In the genomic region with DNA sequence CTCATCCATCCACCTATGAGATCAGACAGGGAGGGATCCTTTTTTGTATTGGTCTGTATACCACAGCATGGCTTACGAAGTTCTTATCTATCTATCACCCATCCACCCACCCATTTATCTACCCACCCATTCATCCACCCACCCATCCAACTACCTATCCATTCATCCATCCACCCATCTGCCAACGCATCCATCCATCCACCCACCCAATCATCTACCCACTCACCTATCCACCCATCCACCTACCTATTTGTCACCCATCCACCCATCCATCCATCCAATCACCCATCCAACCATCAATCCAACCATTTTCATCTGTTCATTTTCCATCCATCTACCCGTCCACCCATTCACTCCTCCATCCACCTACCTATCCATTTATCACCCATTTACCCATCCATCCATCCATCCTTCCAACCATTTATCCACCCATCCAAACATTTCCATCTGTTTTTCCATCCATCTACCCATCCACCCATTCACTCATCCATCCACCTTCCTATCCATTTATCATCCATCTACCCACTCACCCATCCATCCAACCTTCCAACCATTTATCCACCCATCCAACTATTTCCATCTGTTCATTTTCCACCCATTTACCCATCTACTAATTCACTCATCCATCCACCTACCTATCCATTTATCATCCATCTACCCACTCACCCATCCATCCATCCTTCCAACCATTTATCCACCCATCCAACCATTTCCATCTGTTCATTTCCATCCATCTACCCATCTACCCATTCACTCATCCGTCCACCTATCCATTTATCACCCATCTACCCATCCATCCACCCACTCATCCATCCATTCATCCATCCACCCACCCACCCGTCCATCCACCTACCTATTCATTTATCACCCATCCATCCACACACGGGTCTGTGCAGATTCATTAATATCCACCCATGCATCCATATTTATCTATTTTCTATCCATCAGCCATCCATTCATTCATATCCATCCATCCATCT, we compare ENCODE assay signal across 21 cellular contexts. TPM values are rescaled to one million over a fixed set of nuclear protein-coding genes. Genes with fewer than 3 reads are reported as not detected.
DNase-seq lines count a peak whose midpoint lies in the region; ATAC-seq, FAIRE-seq and TF ChIP-seq lines count a peak whose summit lies in the region.
"Had no signal": no experiment of that assay in that cellular context is flagged by ENCODE, and none has a peak within 500 bp of the region (broad histone marks: within the 10 kb centered on the region; RNA-seq: fewer than 3 reads in every experiment).

No MANE protein-coding gene starts in this region.

- no peak overlapping the region for H3K27ac ChIP-seq in IMR-90 (ENCODE audit: insufficient read depth, low read length)
- no peak overlapping the region for H3K27ac ChIP-seq in K562 (ENCODE audit: extremely low read depth, low read depth, low read length)
- H3K27ac ChIP-seq in CD8-positive, alpha-beta T cell (ENCODE audit: low read depth, low read length), result no peak overlapping the region
- H3K27ac ChIP-seq: C4-2B, HL-60, KMS-11 had no signal

- H3K9me3 ChIP-seq in IMR-90 (ENCODE audit: control insufficient read depth, insufficient read depth, low read length) (no peaks in the 10 kb centered on the region; the same call in 1 of the 2 replicates), K562 (replicated peaks; ENCODE audit: control insufficient read depth, insufficient read depth, low read depth, low read length) (no peaks in the 10 kb centered on the region)
- H3K9me3 ChIP-seq in CD8-positive, alpha-beta T cell (ENCODE audit: low read length), result no peaks in the 10 kb centered on the region
- H3K9me3 ChIP-seq: BE2C had no signal

- no peaks in the 10 kb centered on the region for H3K4me1 Mint-ChIP-seq in CD8-positive, alpha-beta T cell (ENCODE audit: low read depth)
- H3K4me1 Mint-ChIP-seq: CD4-positive, alpha-beta memory T cell; IgD-negative memory B cell had no signal

- no peak overlapping the region for H3K4ac ChIP-seq in IMR-90 (ENCODE audit: low read depth, low read length)

- no peak overlapping the region for H2AFZ ChIP-seq in IMR-90 (replicated peaks; ENCODE audit: low read length, poor library complexity)
- no peak overlapping the region for H2AFZ ChIP-seq in K562 (ENCODE audit: low read depth, low read length)

- H3K9me3 Mint-ChIP-seq in CD8-positive, alpha-beta T cell, result no peaks in the 10 kb centered on the region
- H3K9me3 Mint-ChIP-seq: CD4-positive, alpha-beta memory T cell had no signal

- in situ Hi-C loops in IMR-90 (cut with MboI; ENCODE audit: low sequenced_read_pairs) (no loop called here), K562 (cut with MboI) (no loop called here)

- H3K14ac ChIP-seq in IMR-90 (replicated peaks; ENCODE audit: low read depth, low read length), result no peak overlapping the region

- BruUV-seq in IMR-90 (replicated peaks; lab: Mats Ljungman, UMichigan) (TSS peak; percentile 87), K562 (replicated peaks; lab: Mats Ljungman, UMichigan) (TSS peak; percentile 79)

- DNase-seq in IMR-90, result no peak
- no peak for DNase-seq in K562 (ENCODE audit: extremely low read depth in 1 of 4, low spot score in 3 of 4)
- DNase-seq in urothelium cell line (ENCODE audit: low spot score), result no peak
- no peak for DNase-seq in CD8-positive, alpha-beta T cell
- DNase-seq: BE2C; CD4-positive, alpha-beta memory T cell; COR-L47; DMS153; DMS79 treated with DMSO at 0.1 percent for 48 hours; EL had no signal

- H3K36me3 Mint-ChIP-seq in CD8-positive, alpha-beta T cell, result peaks cover 32% of the 10 kb centered on the region

- dilution Hi-C loops in IMR-90 (cut with HindIII; ENCODE audit: low sequenced_read_pairs, unreplicated experiment), result no loop called here

- H2BK5ac ChIP-seq in IMR-90 (ENCODE audit: low read depth, low read length, poor library complexity, severe bottlenecking), result no peak overlapping the region

- H4K91ac ChIP-seq in IMR-90 (ENCODE audit: insufficient read depth, low read depth, low read length), result no peak overlapping the region

- no peak overlapping the region for H4K8ac ChIP-seq in IMR-90 (ENCODE audit: low read depth in 2 of 2, low read length in 2 of 2)

- H3K23ac ChIP-seq in IMR-90 (ENCODE audit: low read depth, low read length), result no peak overlapping the region

- H3K4me3 ChIP-seq in IMR-90 (ENCODE audit: insufficient read depth, low read depth, low read length) (no peak overlapping the region), K562 (no peak overlapping the region)
- no peak overlapping the region for H3K4me3 ChIP-seq in CD8-positive, alpha-beta T cell (ENCODE audit: low read depth, low read length)

- no peak overlapping the region for H2AK5ac ChIP-seq in IMR-90 (ENCODE audit: low read depth, low read length)

- H2BK120ac ChIP-seq in IMR-90 (ENCODE audit: low read depth, low read length), result no peak overlapping the region

- no peak overlapping the region for H2BK15ac ChIP-seq in IMR-90 (ENCODE audit: low read depth, low read length)

- H4K20me1 ChIP-seq in IMR-90 (ENCODE audit: insufficient read depth, low read length), result no peaks in the 10 kb centered on the region
- no peaks in the 10 kb centered on the region for H4K20me1 ChIP-seq in K562 (replicated peaks; ENCODE audit: control insufficient read depth, insufficient read depth, low read length)

- H3K4me2 ChIP-seq in IMR-90 (ENCODE audit: low read depth, low read length), result no peak overlapping the region
- H3K4me2 ChIP-seq in K562 (ENCODE audit: insufficient read depth, low read length), result no peak overlapping the region
- H3K4me2 ChIP-seq: KMS-11 had no signal

- H3K27me3 ChIP-seq in IMR-90 (ENCODE audit: control insufficient read depth, insufficient read depth, low read length) (no peaks in the 10 kb centered on the region), K562 (ENCODE audit: control insufficient read depth in 2 of 2, insufficient read depth in 2 of 2, low read length in 2 of 2) (no peaks in the 10 kb centered on the region)
- no peaks in the 10 kb centered on the region for H3K27me3 ChIP-seq in CD8-positive, alpha-beta T cell (ENCODE audit: insufficient read depth, low read length)
- H3K27me3 ChIP-seq: BE2C had no signal

- no peak overlapping the region for H2AK9ac ChIP-seq in IMR-90 (replicated peaks; ENCODE audit: low read depth, low read length, poor library complexity)

- H3K79me1 ChIP-seq in IMR-90 (ENCODE audit: low read depth in 1 of 2, low read length in 2 of 2), result no peaks in the 10 kb centered on the region

- H3K27ac Mint-ChIP-seq in CD8-positive, alpha-beta T cell, result no peak overlapping the region
- H3K27ac Mint-ChIP-seq: CD4-positive, alpha-beta memory T cell; IgD-negative memory B cell had no signal

- H3K9me1 ChIP-seq in IMR-90 (ENCODE audit: insufficient read depth, low read length) (no peaks in the 10 kb centered on the region; the same call in 1 of the 2 replicates), K562 (ENCODE audit: control insufficient read depth, insufficient read depth, low read length) (no peaks in the 10 kb centered on the region)

- H2BK20ac ChIP-seq in IMR-90 (ENCODE audit: low read depth, low read length), result no peak overlapping the region

- ATAC-seq in IMR-90 (ENCODE audit: low read depth), result no peak
- ATAC-seq in K562, result no peak
- ATAC-seq in CD8-positive, alpha-beta T cell, result no peak
- ATAC-seq in GM18505 (IDR thresholded peaks at IDR 0.05; ENCODE audit: unreplicated experiment), result no peak
- ATAC-seq: HCT116 had no signal

- H3K4me1 ChIP-seq in IMR-90 (ENCODE audit: control insufficient read depth, insufficient read depth, low read length) (no peaks in the 10 kb centered on the region), K562 (replicated peaks in 1 of 2; ENCODE audit: control insufficient read depth in 2 of 2, insufficient read depth in 2 of 2, low read length in 2 of 2) (peaks cover 0 to 6% of the 10 kb centered on the region in 2 experiments; a peak in 2 of 5 replicates)
- no peaks in the 10 kb centered on the region for H3K4me1 ChIP-seq in CD8-positive, alpha-beta T cell (ENCODE audit: insufficient read depth, low read length)
- H3K4me1 ChIP-seq: BE2C had no signal

- 89 to 100% methylated on average over 2 to 3 of the region's 6 CpGs for WGBS in IMR-90 (ENCODE audit: extremely low coverage in 2 of 2, insufficient read length in 1 of 2), 2 experiments
- whole genome bisulfite sequencing in K562 (ENCODE audit: insufficient coverage, low coverage, missing lambda C conversion rate), result 64% methylated on average over 6 of the region's 6 CpGs

- FAIRE-seq in K562 (lab: Jason Lieb, UNC) (no peak), urothelium cell line (lab: Jason Lieb, UNC) (peak; percentile 92)
- FAIRE-seq: A204.1, D721Med, G401.6, GM12892, H54 had no signal

- H3K18ac ChIP-seq in IMR-90 (ENCODE audit: low read depth, low read length), result no peak overlapping the region

- TF ChIP-seq POLR2A in IMR-90 (IDR thresholded peaks at IDR 0.05; ENCODE audit: low read depth, low read length) (no peak), K562 (conservative IDR thresholded peaks at IDR 0.05) (0 out of 2 replicates have a peak, but pooled peaks have one; percentile 33), GM18505 (IDR thresholded peaks at IDR 0.05; ENCODE audit: borderline replicate concordance, extremely low read depth, insufficient read depth, insufficient read length) (no peak)

- CTCF ChIA-PET in IMR-90 (lab: Yijun Ruan, JAX), result interaction anchor here (0.6 kb wide), 1 partner anchor 12 kb away, joined by 3 read pairs; no protein-coding TSS in a partner anchor
- CTCF ChIA-PET in K562 (lab: Yijun Ruan, JAX; ENCODE audit: low intra/inter-chr PET ratio), result no interaction called here
- CTCF ChIA-PET in CD8-positive, alpha-beta T cell (lab: Charles Lee), result no interaction called here

- no peak for TF ChIP-seq EP300 in K562 (IDR thresholded peaks at IDR 0.05; ENCODE audit: low read length)

- intact Hi-C loops in IMR-90 (cut with micrococcal nuclease) (no loop called here), K562 (cut with micrococcal nuclease) (no loop called here)
- intact Hi-C loops in CD8-positive, alpha-beta T cell (cut with DNase I, micrococcal nuclease), result no loop called here

- no peak for TF ChIP-seq RAD21 in IMR-90 (IDR thresholded peaks at IDR 0.05; ENCODE audit: low read length)
- no peak for TF ChIP-seq RAD21 in K562 (CRISPR knock-in tag; conservative IDR thresholded peaks at IDR 0.05 in 1 of 2, IDR thresholded peaks at IDR 0.05 in 1 of 2)

- H3K36me3 ChIP-seq in IMR-90 (ENCODE audit: control insufficient read depth, insufficient read depth, low read length) (peaks cover 17% of the 10 kb centered on the region), K562 (ENCODE audit: control insufficient read depth, insufficient read depth, low read length) (peaks cover 37% of the 10 kb centered on the region; the same call in 1 of the 3 replicates)
- peaks cover 4% of the 10 kb centered on the region for H3K36me3 ChIP-seq in CD8-positive, alpha-beta T cell (ENCODE audit: insufficient read depth, low read length)

- H3K27me3 Mint-ChIP-seq in CD8-positive, alpha-beta T cell (ENCODE audit: low read depth), result no peaks in the 10 kb centered on the region
- H3K27me3 Mint-ChIP-seq: CD4-positive, alpha-beta memory T cell; IgD-negative memory B cell had no signal

- no peak overlapping the region for H4K5ac ChIP-seq in IMR-90 (ENCODE audit: low read depth, low read length)

- H3K4me3 Mint-ChIP-seq in CD8-positive, alpha-beta T cell, result no peak overlapping the region
- H3K4me3 Mint-ChIP-seq: CD4-positive, alpha-beta memory T cell; IgD-negative memory B cell had no signal

- H3K79me2 ChIP-seq in K562 (ENCODE audit: control insufficient read depth, insufficient read depth, low read length), result no peaks in the 10 kb centered on the region

- POLR2A ChIA-PET in IMR-90 (lab: Charles Lee; ENCODE audit: unreplicated experiment) (no interaction called here), K562 (lab: Yijun Ruan, JAX) (no interaction called here)
- POLR2A ChIA-PET in CD8-positive, alpha-beta T cell (lab: Charles Lee), result no interaction called here

- H3K56ac ChIP-seq in IMR-90 (ENCODE audit: extremely low read depth, insufficient read depth, low read length), result no peak overlapping the region

- H3K9ac ChIP-seq in IMR-90 (ENCODE audit: low read depth, low read length) (no peak overlapping the region), K562 (ENCODE audit: insufficient read depth in 1 of 2, low read depth in 2 of 2, low read length in 2 of 2) (no peak overlapping the region)
- H3K9ac ChIP-seq: KMS-11 had no signal

- TF ChIP-seq CTCF in IMR-90 (conservative IDR thresholded peaks at IDR 0.05; ENCODE audit: low read depth, low read length) (no peak), K562 (IDR thresholded peaks at IDR 0.05 in 2 of 3, conservative IDR thresholded peaks at IDR 0.05 in 1 of 3; ENCODE audit: insufficient read depth in 2 of 3, low read depth in 1 of 3, low read length in 3 of 3) (no peak)
- TF ChIP-seq CTCF in CD8-positive, alpha-beta T cell (IDR thresholded peaks at IDR 0.05), result no peak

RNA-seq across cellular contexts. Expression of gene SDS, which starts 13.3 kb away (rescaled TPM):
- not detected in 2 replicates for total RNA-seq in IMR-90 (2012; rRNA removed)
- not detected in 2 replicates for polyA plus RNA-seq in IMR-90 (2012; rRNA removed)
- not detected in 2 replicates for polyA plus RNA-seq in IMR-90 (2012; cell fraction: cytosol; rRNA removed)
- polyA plus RNA-seq in IMR-90 (2012; cell fraction: nucleus; rRNA removed; ENCODE audit: low replicate concordance), result not detected in 2 replicates
- total RNA-seq in K562 (2011; cell fraction: chromatin; rRNA removed; ENCODE audit: low replicate concordance), result not detected in 2 replicates
- not detected in 2 replicates for total RNA-seq in K562 (2011; cell fraction: nucleolus; rRNA removed)
- not detected in 2 replicates for total RNA-seq in K562 (2011; cell fraction: nucleoplasm; rRNA removed)
- 0.24 TPM in 1 of 2 replicates, not detected in the other for total RNA-seq in K562 (2014; rRNA removed)
- total RNA-seq in K562 (2014; rRNA removed; fragmentation: Illumina TruSeq; extraction: Trizol), result 0.07 TPM in 1 of 2 replicates, not detected in the other
- 0.60 and 1.1 TPM in 2 replicates for total RNA-seq in K562 (2015; rRNA removed; fragmentation: Illumina TruSeq; extraction: Trizol)
- total RNA-seq in K562 (2021), result 0.18 and 0.22 TPM in 2 replicates
- polyA plus RNA-seq in K562 (2011; rRNA removed), result 0.07 TPM in 1 of 2 replicates, not detected in the other
- 0.10 TPM in 1 of 2 replicates, not detected in the other for polyA plus RNA-seq in K562 (2011; cell fraction: cytosol; rRNA removed)
- polyA plus RNA-seq in K562 (2011; cell fraction: nucleus; rRNA removed), result 0.48 TPM in 1 of 2 replicates, not detected in the other
- polyA plus RNA-seq in K562 (2012), result 0.22 and 0.34 TPM in 2 replicates
- 0.09 and 0.10 TPM in 2 replicates for polyA plus RNA-seq in K562 (2014; fragmentation: Illumina TruSeq; extraction: Trizol)
- under 1 TPM; 0.07 to 0.23 TPM for polyA plus RNA-seq in K562 (2014; fragmentation: Nextera tagmentation; extraction: Ambion mirVana)
- 0.15 and 0.30 TPM in 2 replicates for polyA plus RNA-seq in K562 (2014; rRNA removed)
- polyA minus RNA-seq in K562 (2011; rRNA and poly(A)+ RNA removed), result not detected in 2 replicates
- polyA minus RNA-seq in K562 (2011; cell fraction: cytosol; rRNA and poly(A)+ RNA removed), result not detected in 2 replicates
- not detected in 2 replicates for polyA minus RNA-seq in K562 (2011; cell fraction: nucleus; rRNA and poly(A)+ RNA removed)
- total RNA-seq in CD8-positive, alpha-beta T cell, result not detected
- polyA plus RNA-seq: CD4-positive, alpha-beta memory T cell; IgD-negative memory B cell had no signal

RNA-seq across cellular contexts. Expression of gene SDSL, which starts 31.8 kb away (rescaled TPM):
- total RNA-seq in IMR-90 (2012; rRNA removed), result 5.6 and 6.3 TPM in 2 replicates
- 10.9 and 13.4 TPM in 2 replicates for polyA plus RNA-seq in IMR-90 (2012; rRNA removed)
- 13.3 and 17.0 TPM in 2 replicates for polyA plus RNA-seq in IMR-90 (2012; cell fraction: cytosol; rRNA removed)
- 6.4 and 14.7 TPM in 2 replicates for polyA plus RNA-seq in IMR-90 (2012; cell fraction: nucleus; rRNA removed; ENCODE audit: low replicate concordance)
- 3.2 and 9.7 TPM in 2 replicates for total RNA-seq in K562 (2011; cell fraction: chromatin; rRNA removed; ENCODE audit: low replicate concordance)
- total RNA-seq in K562 (2011; cell fraction: nucleolus; rRNA removed), result 6.1 and 7.5 TPM in 2 replicates
- total RNA-seq in K562 (2011; cell fraction: nucleoplasm; rRNA removed), result 7.0 and 15.4 TPM in 2 replicates
- total RNA-seq in K562 (2014; rRNA removed), result 7.4 and 9.1 TPM in 2 replicates
- total RNA-seq in K562 (2014; rRNA removed; fragmentation: Illumina TruSeq; extraction: Trizol), result 1.1 and 1.7 TPM in 2 replicates
- 6.3 and 7.8 TPM in 2 replicates for total RNA-seq in K562 (2015; rRNA removed; fragmentation: Illumina TruSeq; extraction: Trizol)
- total RNA-seq in K562 (2021), result 8.4 and 9.1 TPM in 2 replicates
- 9.8 and 10.9 TPM in 2 replicates for polyA plus RNA-seq in K562 (2011; rRNA removed)
- 13.4 and 29.5 TPM in 2 replicates for polyA plus RNA-seq in K562 (2011; cell fraction: cytosol; rRNA removed)
- polyA plus RNA-seq in K562 (2011; cell fraction: nucleus; rRNA removed), result 5.6 and 8.8 TPM in 2 replicates
- polyA plus RNA-seq in K562 (2012), result 15.2 and 23.6 TPM in 2 replicates
- polyA plus RNA-seq in K562 (2014; fragmentation: Illumina TruSeq; extraction: Trizol), result 3.0 and 7.1 TPM in 2 replicates
- 1 to 10 TPM in 1 of 2 experiments, under 1 TPM in 1; 0.31 to 2.0 TPM for polyA plus RNA-seq in K562 (2014; fragmentation: Nextera tagmentation; extraction: Ambion mirVana)
- 11.0 and 13.4 TPM in 2 replicates for polyA plus RNA-seq in K562 (2014; rRNA removed)
- polyA minus RNA-seq in K562 (2011; rRNA and poly(A)+ RNA removed), result 2.8 and 3.7 TPM in 2 replicates
- polyA minus RNA-seq in K562 (2011; cell fraction: cytosol; rRNA and poly(A)+ RNA removed), result 5.2 and 5.9 TPM in 2 replicates
- polyA minus RNA-seq in K562 (2011; cell fraction: nucleus; rRNA and poly(A)+ RNA removed), result 5.4 and 6.6 TPM in 2 replicates
- total RNA-seq in CD8-positive, alpha-beta T cell, result not detected
- polyA plus RNA-seq: CD4-positive, alpha-beta memory T cell had no signal

RNA-seq across cellular contexts. Expression of gene PLBD2, which starts 32.0 kb away (rescaled TPM):
- total RNA-seq in IMR-90 (2012; rRNA removed), result 7.3 and 8.1 TPM in 2 replicates
- polyA plus RNA-seq in IMR-90 (2012; rRNA removed), result 37.1 and 44.5 TPM in 2 replicates
- 29.3 and 37.5 TPM in 2 replicates for polyA plus RNA-seq in IMR-90 (2012; cell fraction: cytosol; rRNA removed)
- polyA plus RNA-seq in IMR-90 (2012; cell fraction: nucleus; rRNA removed; ENCODE audit: low replicate concordance), result 12.4 and 18.7 TPM in 2 replicates
- 26.2 and 43.8 TPM in 2 replicates for total RNA-seq in K562 (2011; cell fraction: chromatin; rRNA removed; ENCODE audit: low replicate concordance)
- 42.6 and 46.5 TPM in 2 replicates for total RNA-seq in K562 (2011; cell fraction: nucleolus; rRNA removed)
- total RNA-seq in K562 (2011; cell fraction: nucleoplasm; rRNA removed), result 41.1 and 61.7 TPM in 2 replicates
- 7.2 and 9.1 TPM in 2 replicates for total RNA-seq in K562 (2014; rRNA removed)
- 1.3 and 2.4 TPM in 2 replicates for total RNA-seq in K562 (2014; rRNA removed; fragmentation: Illumina TruSeq; extraction: Trizol)
- total RNA-seq in K562 (2015; rRNA removed; fragmentation: Illumina TruSeq; extraction: Trizol), result 4.1 and 4.4 TPM in 2 replicates
- total RNA-seq in K562 (2021), result 33.1 and 37.4 TPM in 2 replicates
- polyA plus RNA-seq in K562 (2011; rRNA removed), result 5.5 and 7.8 TPM in 2 replicates
- polyA plus RNA-seq in K562 (2011; cell fraction: cytosol; rRNA removed), result 11.4 and 15.3 TPM in 2 replicates
- 8.5 and 11.2 TPM in 2 replicates for polyA plus RNA-seq in K562 (2011; cell fraction: nucleus; rRNA removed)
- polyA plus RNA-seq in K562 (2012), result 18.7 and 28.0 TPM in 2 replicates
- 31.3 and 33.7 TPM in 2 replicates for polyA plus RNA-seq in K562 (2014; fragmentation: Illumina TruSeq; extraction: Trizol)
- 1 to 10 TPM; 5.0 to 6.0 TPM for polyA plus RNA-seq in K562 (2014; fragmentation: Nextera tagmentation; extraction: Ambion mirVana)
- polyA plus RNA-seq in K562 (2014; rRNA removed), result 16.4 and 17.6 TPM in 2 replicates
- polyA minus RNA-seq in K562 (2011; rRNA and poly(A)+ RNA removed), result 7.4 and 11.0 TPM in 2 replicates
- 21.5 and 26.5 TPM in 2 replicates for polyA minus RNA-seq in K562 (2011; cell fraction: cytosol; rRNA and poly(A)+ RNA removed)
- polyA minus RNA-seq in K562 (2011; cell fraction: nucleus; rRNA and poly(A)+ RNA removed), result 6.9 and 7.3 TPM in 2 replicates
- total RNA-seq in CD8-positive, alpha-beta T cell, result 1 to 10 TPM; 9.2 to 9.9 TPM

RNA-seq across cellular contexts. Expression of gene SLC8B1, which starts 55.4 kb away (rescaled TPM):
- total RNA-seq in IMR-90 (2012; rRNA removed), result 4.1 and 5.0 TPM in 2 replicates
- polyA plus RNA-seq in IMR-90 (2012; rRNA removed), result 9.7 and 10.2 TPM in 2 replicates
- 12.0 and 13.9 TPM in 2 replicates for polyA plus RNA-seq in IMR-90 (2012; cell fraction: cytosol; rRNA removed)
- polyA plus RNA-seq in IMR-90 (2012; cell fraction: nucleus; rRNA removed; ENCODE audit: low replicate concordance), result 31.3 and 40.1 TPM in 2 replicates
- total RNA-seq in K562 (2011; cell fraction: chromatin; rRNA removed; ENCODE audit: low replicate concordance), result 58.8 and 108 TPM in 2 replicates
- total RNA-seq in K562 (2011; cell fraction: nucleolus; rRNA removed), result 66.5 and 71.5 TPM in 2 replicates
- 58.5 and 61.2 TPM in 2 replicates for total RNA-seq in K562 (2011; cell fraction: nucleoplasm; rRNA removed)
- total RNA-seq in K562 (2014; rRNA removed), result 18.5 and 26.3 TPM in 2 replicates
- 12.6 and 18.1 TPM in 2 replicates for total RNA-seq in K562 (2014; rRNA removed; fragmentation: Illumina TruSeq; extraction: Trizol)
- 21.0 and 21.2 TPM in 2 replicates for total RNA-seq in K562 (2015; rRNA removed; fragmentation: Illumina TruSeq; extraction: Trizol)
- total RNA-seq in K562 (2021), result 31.8 and 34.1 TPM in 2 replicates
- polyA plus RNA-seq in K562 (2011; rRNA removed), result 18.2 and 25.0 TPM in 2 replicates
- polyA plus RNA-seq in K562 (2011; cell fraction: cytosol; rRNA removed), result 35.8 and 50.0 TPM in 2 replicates
- polyA plus RNA-seq in K562 (2011; cell fraction: nucleus; rRNA removed), result 70.2 and 99.8 TPM in 2 replicates
- polyA plus RNA-seq in K562 (2012), result 20.5 and 24.5 TPM in 2 replicates
- 23.0 and 24.1 TPM in 2 replicates for polyA plus RNA-seq in K562 (2014; fragmentation: Illumina TruSeq; extraction: Trizol)
- under 1 TPM; 0.86 to 0.87 TPM for polyA plus RNA-seq in K562 (2014; fragmentation: Nextera tagmentation; extraction: Ambion mirVana)
- 25.2 and 26.5 TPM in 2 replicates for polyA plus RNA-seq in K562 (2014; rRNA removed)
- 19.1 and 29.2 TPM in 2 replicates for polyA minus RNA-seq in K562 (2011; rRNA and poly(A)+ RNA removed)
- 18.6 and 20.4 TPM in 2 replicates for polyA minus RNA-seq in K562 (2011; cell fraction: cytosol; rRNA and poly(A)+ RNA removed)
- 27.6 and 36.0 TPM in 2 replicates for polyA minus RNA-seq in K562 (2011; cell fraction: nucleus; rRNA and poly(A)+ RNA removed)
- total RNA-seq in CD8-positive, alpha-beta T cell, result 10 to 100 TPM; 67.3 to 72.8 TPM
